ENCODE assay signal across 15 cellular contexts in genomic region chr22:20563464-20563906, GRCh38. TPM values are rescaled to one million over a fixed set of nuclear protein-coding genes. Genes with fewer than 3 reads are reported as not detected.
A peak's percentile ranks its signal among the peaks of the same experiment; 100 is the strongest.
DNase-seq lines count a peak whose midpoint lies in the region; ATAC-seq, FAIRE-seq and TF ChIP-seq lines count a peak whose summit lies in the region.
"Had no signal": no experiment of that assay in that cellular context is flagged by ENCODE, and none has a peak within 500 bp of the region (broad histone marks: within the 10 kb centered on the region; RNA-seq: fewer than 3 reads in every experiment).

No MANE protein-coding gene starts in this region.

- H3K36me3 ChIP-seq in keratinocyte (ENCODE audit: control insufficient read depth in 2 of 2, extremely low read depth in 1 of 2, insufficient read depth in 2 of 2, low read length in 2 of 2), result peaks cover 41 to 56% of the 10 kb centered on the region in 2 experiments
- H3K36me3 ChIP-seq in mesendoderm (ENCODE audit: control insufficient read depth, insufficient read depth, low read length), result peaks cover 17% of the 10 kb centered on the region
- H3K36me3 ChIP-seq: ovary had no signal

- dilution Hi-C loops in keratinocyte (cut with MboI; ENCODE audit: extremely low pct_ligation_motif_present, low sequenced_read_pairs), result no loop called here

- peaks cover 25% of the 10 kb centered on the region for H3K79me2 ChIP-seq in keratinocyte (ENCODE audit: control insufficient read depth, insufficient read depth, low read length)
- H3K79me2 ChIP-seq in mesendoderm (ENCODE audit: control insufficient read depth, insufficient read depth, low read length), result no peaks in the 10 kb centered on the region

- H3K27ac ChIP-seq in 22Rv1, result 0 out of 2 replicates have a peak overlapping the region, but pooled peaks have one; percentile 31
- no peak overlapping the region for H3K27ac ChIP-seq in CD4-positive, alpha-beta T cell (ENCODE audit: low read depth, low read length)
- peak overlapping the region; percentile 73 for H3K27ac ChIP-seq in keratinocyte (ENCODE audit: control insufficient read depth, insufficient read depth, low read length)
- no peak overlapping the region for H3K27ac ChIP-seq in mesendoderm (ENCODE audit: low read depth, low read length)
- H3K27ac ChIP-seq: ovary had no signal

- peaks cover 27% of the 10 kb centered on the region for H4K20me1 ChIP-seq in keratinocyte (ENCODE audit: control insufficient read depth, extremely low read depth, insufficient read depth, low read length)

- H3K4me1 ChIP-seq in keratinocyte (ENCODE audit: control insufficient read depth, extremely low read depth, insufficient read depth, low read length), result peaks cover 44% of the 10 kb centered on the region
- no peaks in the 10 kb centered on the region for H3K4me1 ChIP-seq in mesendoderm (ENCODE audit: control insufficient read depth, low read depth, low read length)

- ATAC-seq in CD4-positive, alpha-beta T cell (ENCODE audit: poor library complexity), result no peak

- H3K4me2 ChIP-seq in keratinocyte (ENCODE audit: control insufficient read depth, extremely low read depth, insufficient read depth, low read depth, low read length), result no peak overlapping the region
- H3K4me2 ChIP-seq in mesendoderm (ENCODE audit: low read length), result no peak overlapping the region

- BruUV-seq in Calu3 (replicated peaks; lab: Mats Ljungman, UMichigan), result no TSS peak

- peaks cover 74% of the 10 kb centered on the region for H3K4me1 Mint-ChIP-seq in CD4-positive, alpha-beta T cell (ENCODE audit: low read depth)
- H3K4me1 Mint-ChIP-seq in activated CD4-positive, alpha-beta memory T cell treated with anti-CD3 and anti-CD28 coated beads, Interleukin-2, amount 10 ng/mL, durations not matched to agents 7 days and 5 days, result peaks cover 83% of the 10 kb centered on the region
- H3K4me1 Mint-ChIP-seq in Calu3 (ENCODE audit: low read depth, unreplicated experiment), result peaks cover 34% of the 10 kb centered on the region
- H3K4me1 Mint-ChIP-seq: activated B cell treated with CpG ODN at 0.5 μM for 24 hours, B cell had no signal

- peak overlapping the region; percentile 3 for H3K4me3 Mint-ChIP-seq in CD4-positive, alpha-beta T cell
- H3K4me3 Mint-ChIP-seq in activated CD4-positive, alpha-beta memory T cell treated with anti-CD3 and anti-CD28 coated beads, Interleukin-2, amount 10 ng/mL, durations not matched to agents 7 days and 5 days, result no peak overlapping the region
- H3K4me3 Mint-ChIP-seq in Calu3 (ENCODE audit: low read depth, unreplicated experiment), result no peak overlapping the region
- H3K4me3 Mint-ChIP-seq: activated B cell treated with CpG ODN at 0.5 μM for 24 hours, B cell had no signal

- H3K9me3 ChIP-seq in CD4-positive, alpha-beta T cell (ENCODE audit: control insufficient read depth, low read length), result peaks cover 7% of the 10 kb centered on the region
- no peaks in the 10 kb centered on the region for H3K9me3 ChIP-seq in keratinocyte (ENCODE audit: control insufficient read depth, low read depth, low read length)
- H3K9me3 ChIP-seq: ovary had no signal

- H3K18ac ChIP-seq in mesendoderm (ENCODE audit: low read length), result no peak overlapping the region

- DNase-seq in CD4-positive, alpha-beta T cell, result no peak
- no peak for DNase-seq in activated CD4-positive, alpha-beta memory T cell treated with anti-CD3 and anti-CD28 coated beads, Interleukin-2, amount 10 ng/mL, durations not matched to agents 7 days and 5 days
- DNase-seq in keratinocyte (ENCODE audit: low read depth, low spot score) (no peak), Calu3 (no peak), mesendoderm (no peak), HEK293T (ENCODE audit: extremely low spot score) (no peak), COR-L47 (lab: John Stamatoyannopoulos, UW) (no peak)
- DNase-seq: GF-D8; NCI-H1436 treated with DMSO at 0.1 percent for 48 hours; stimulated activated CD4-positive, alpha-beta T cell treated with anti-CD3 and anti-CD28 coated beads, Interleukin-1b, Interleukin-23, amount 100 ng/mL, for 48 hours had no signal

- no CpG with 5 or more reads among the region's 4 CpGs for WGBS in mesendoderm (ENCODE audit: extremely low coverage, insufficient coverage, low lambda C conversion rate)

- H3K9me1 ChIP-seq in keratinocyte (ENCODE audit: control insufficient read depth, extremely low read depth, insufficient read depth, low read length), result peaks cover 8% of the 10 kb centered on the region

- no peak overlapping the region for H3K23ac ChIP-seq in mesendoderm (ENCODE audit: low read length)

- H2AK5ac ChIP-seq in mesendoderm (ENCODE audit: low read length), result no peak overlapping the region

- no peaks in the 10 kb centered on the region for H3K27me3 ChIP-seq in CD4-positive, alpha-beta T cell (ENCODE audit: control insufficient read depth, insufficient read depth, low read length)
- H3K27me3 ChIP-seq in keratinocyte (ENCODE audit: control insufficient read depth, extremely low read depth, insufficient read depth, low read length), result no peaks in the 10 kb centered on the region
- no peaks in the 10 kb centered on the region for H3K27me3 ChIP-seq in mesendoderm (ENCODE audit: insufficient read depth, low read length, poor library complexity)
- H3K27me3 ChIP-seq: ovary had no signal

- H3K36me3 Mint-ChIP-seq in CD4-positive, alpha-beta T cell (ENCODE audit: low read depth), result peaks cover 89% of the 10 kb centered on the region
- H3K36me3 Mint-ChIP-seq in activated CD4-positive, alpha-beta memory T cell treated with anti-CD3 and anti-CD28 coated beads, Interleukin-2, amount 10 ng/mL, durations not matched to agents 7 days and 5 days (ENCODE audit: low read depth), result peaks cover 87% of the 10 kb centered on the region
- peaks cover 64% of the 10 kb centered on the region for H3K36me3 Mint-ChIP-seq in Calu3 (ENCODE audit: insufficient read depth, unreplicated experiment)

- no peaks in the 10 kb centered on the region for H3K79me1 ChIP-seq in mesendoderm (ENCODE audit: low read length)

- H3K4me3 ChIP-seq in keratinocyte (ENCODE audit: control insufficient read depth in 2 of 3, extremely low read depth in 1 of 3, insufficient read depth in 2 of 3, low read depth in 1 of 3, low read length in 3 of 3) (no peak overlapping the region), mesendoderm (ENCODE audit: low read length) (no peak overlapping the region)
- H3K4me3 ChIP-seq: GM12878, ovary had no signal

- H3K27ac Mint-ChIP-seq in CD4-positive, alpha-beta T cell, result peak overlapping the region; percentile 93
- peak overlapping the region; percentile 61 for H3K27ac Mint-ChIP-seq in activated CD4-positive, alpha-beta memory T cell treated with anti-CD3 and anti-CD28 coated beads, Interleukin-2, amount 10 ng/mL, durations not matched to agents 7 days and 5 days
- H3K27ac Mint-ChIP-seq in Calu3 (ENCODE audit: unreplicated experiment), result no peak overlapping the region
- H3K27ac Mint-ChIP-seq: activated B cell treated with CpG ODN at 0.5 μM for 24 hours, B cell had no signal

- no peak overlapping the region for H3K4ac ChIP-seq in mesendoderm (ENCODE audit: low read depth, low read length)

- no peak overlapping the region for H2BK120ac ChIP-seq in mesendoderm (ENCODE audit: low read depth, low read length)

- H3K56ac ChIP-seq in mesendoderm (ENCODE audit: low read length), result no peak overlapping the region

- FAIRE-seq in keratinocyte (lab: Jason Lieb, UNC), result no peak
- FAIRE-seq: GM12878 had no signal

- TF ChIP-seq CTCF in 22Rv1 (IDR thresholded peaks at IDR 0.05), result no peak
- no peak for TF ChIP-seq CTCF in CD4-positive, alpha-beta T cell (IDR thresholded peaks at IDR 0.05)
- no peak for TF ChIP-seq CTCF in keratinocyte (optimal IDR thresholded peaks at IDR 0.05 in 1 of 3, IDR thresholded peaks at IDR 0.05 in 1 of 3, conservative IDR thresholded peaks at IDR 0.05 in 1 of 3; ENCODE audit: extremely low read depth in 1 of 3, insufficient read depth in 2 of 3, low read length in 3 of 3)
- no peak for TF ChIP-seq CTCF in Calu3 (IDR thresholded peaks at IDR 0.05; ENCODE audit: unreplicated experiment)

- H3K9me3 Mint-ChIP-seq in CD4-positive, alpha-beta T cell, result peaks cover 6% of the 10 kb centered on the region
- peaks cover 9% of the 10 kb centered on the region for H3K9me3 Mint-ChIP-seq in activated CD4-positive, alpha-beta memory T cell treated with anti-CD3 and anti-CD28 coated beads, Interleukin-2, amount 10 ng/mL, durations not matched to agents 7 days and 5 days
- H3K9me3 Mint-ChIP-seq in Calu3 (ENCODE audit: low read depth, unreplicated experiment), result no peaks in the 10 kb centered on the region

- POLR2A ChIA-PET in CD4-positive, alpha-beta T cell (lab: Charles Lee), result interaction anchor here (1.0 to 9.9 kb wide), 4 partner anchors 9 to 139 kb away, joined by 4 to 343 read pairs (median 8); no protein-coding TSS in a partner anchor
- POLR2A ChIA-PET in activated CD4-positive, alpha-beta memory T cell treated with anti-CD3 and anti-CD28 coated beads, Interleukin-2, amount 10 ng/mL, durations not matched to agents 7 days and 5 days (lab: Charles Lee), result interaction anchor here (14.1 to 27.0 kb wide), 2 partner anchors 11 to 50 kb away, joined by 320 to 396 read pairs; partner anchors contain the start of gene MED15
- POLR2A ChIA-PET in HEK293T (lab: Yijun Ruan, JAX), result no interaction called here

- no peak overlapping the region for H2BK5ac ChIP-seq in mesendoderm (ENCODE audit: low read length)

- no peak overlapping the region for H3K9ac ChIP-seq in keratinocyte (ENCODE audit: control insufficient read depth, extremely low read depth, insufficient read depth, low read length)
- no peak overlapping the region for H3K9ac ChIP-seq in mesendoderm (ENCODE audit: low read length)

- H2AFZ ChIP-seq in keratinocyte (ENCODE audit: control insufficient read depth, low read length), result no peak overlapping the region

- H4K8ac ChIP-seq in mesendoderm (ENCODE audit: low read depth, low read length), result no peak overlapping the region

- CTCF ChIA-PET in CD4-positive, alpha-beta T cell (lab: Charles Lee), result interaction anchor here (1.1 to 7.2 kb wide), 12 partner anchors 8 to 108 kb away, joined by 3 to 107 read pairs (median 8); no protein-coding TSS in a partner anchor
- CTCF ChIA-PET in activated CD4-positive, alpha-beta memory T cell treated with anti-CD3 and anti-CD28 coated beads, Interleukin-2, amount 10 ng/mL, durations not matched to agents 7 days and 5 days (lab: Charles Lee), result interaction anchor here (0.9 to 13.9 kb wide), 11 partner anchors 10 to 145 kb away, joined by 3 to 313 read pairs (median 6); no protein-coding TSS in a partner anchor
- CTCF ChIA-PET in Calu3 (lab: Charles Lee), result interaction anchor here (1.3 kb wide), 1 partner anchor 59 kb away, joined by 3 read pairs; no protein-coding TSS in a partner anchor
- CTCF ChIA-PET in HEK293T (lab: Yijun Ruan, JAX), result interaction anchor here (1.1 to 1.8 kb wide), 5 partner anchors 11 to 197 kb away, joined by 3 to 11 read pairs (median 9); no protein-coding TSS in a partner anchor

- no peak overlapping the region for H4K5ac ChIP-seq in mesendoderm (ENCODE audit: low read length)

- no peak overlapping the region for H2BK15ac ChIP-seq in mesendoderm (replicated peaks; ENCODE audit: low read depth)

- intact Hi-C loops in CD4-positive, alpha-beta T cell (cut with DNase I, micrococcal nuclease), result loop anchor here in 1 of 2 experiments (5.0 kb wide), 1 partner anchor 44 kb away; no protein-coding TSS in a partner anchor
- intact Hi-C loops in Calu3 (cut with micrococcal nuclease; ENCODE audit: unreplicated experiment), result no loop called here

- H3K27me3 Mint-ChIP-seq in CD4-positive, alpha-beta T cell, result no peaks in the 10 kb centered on the region
- no peaks in the 10 kb centered on the region for H3K27me3 Mint-ChIP-seq in activated CD4-positive, alpha-beta memory T cell treated with anti-CD3 and anti-CD28 coated beads, Interleukin-2, amount 10 ng/mL, durations not matched to agents 7 days and 5 days
- no peaks in the 10 kb centered on the region for H3K27me3 Mint-ChIP-seq in Calu3 (ENCODE audit: unreplicated experiment)
- H3K27me3 Mint-ChIP-seq: activated B cell treated with CpG ODN at 0.5 μM for 24 hours, B cell had no signal

RNA-seq across cellular contexts. Expression of gene MED15, which starts 56.1 kb away (rescaled TPM):
- 100 to 1,000 TPM; 181 to 191 TPM for total RNA-seq in CD4-positive, alpha-beta T cell
- 100 to 1,000 TPM; 168 TPM for total RNA-seq in activated CD4-positive, alpha-beta memory T cell treated with anti-CD3 and anti-CD28 coated beads, Interleukin-2, amount 10 ng/mL, durations not matched to agents 7 days and 5 days
- 24.9 to 51.4 TPM (median 29.2 TPM) in 3 replicates for polyA plus RNA-seq in keratinocyte
- 65.8 TPM for polyA plus RNA-seq in keratinocyte (2011; ENCODE audit: low read depth)
- 22.9 and 50.3 TPM in 2 replicates for polyA plus RNA-seq in keratinocyte (2011; cell fraction: cytosol; rRNA removed)
- polyA plus RNA-seq in keratinocyte (2011; cell fraction: nucleus; rRNA removed), result 100 and 122 TPM in 2 replicates
- polyA plus RNA-seq in keratinocyte (2012; ENCODE audit: low replicate concordance), result 47.2 and 78.2 TPM in 2 replicates
- polyA minus RNA-seq in keratinocyte, result 63.9 to 128 TPM (median 69.3 TPM) in 3 replicates
- 86.5 TPM for polyA minus RNA-seq in keratinocyte (2011; cell fraction: cytosol; rRNA and poly(A)+ RNA removed)
- 121 and 126 TPM in 2 replicates for polyA minus RNA-seq in keratinocyte (2011; cell fraction: nucleus; rRNA and poly(A)+ RNA removed)
- total RNA-seq in Calu3 (2022), result 137 and 144 TPM in 2 replicates
- 33.8 TPM for polyA plus RNA-seq in mesendoderm (2013, experiment 1 of 2)
- 33.3 TPM for polyA plus RNA-seq in mesendoderm (2013, experiment 2 of 2)

Comparison
In these comparisons a context has a peak if more than half of its experiments do, and no peak if none do; other contexts are left out.
1. H3K27ac ChIP-seq: peak in 22Rv1 (single experiment) and keratinocyte (single experiment); none in CD4-positive, alpha-beta T cell (single experiment) and mesendoderm (single experiment).